Comparison of ENCODE assay signal across 8 cellular contexts in genomic region chr1:156081174-156082110, GRCh38. TPM values are rescaled to one million over a fixed set of nuclear protein-coding genes. Genes with fewer than 3 reads are reported as not detected.
DNase-seq lines count a peak whose midpoint lies in the region; TF ChIP-seq lines count a peak whose summit lies in the region.

No MANE protein-coding gene starts in this region.

- no peaks in the 10 kb centered on the region for H3K36me3 Mint-ChIP-seq in activated CD4-positive, alpha-beta T cell treated with anti-CD3 and anti-CD28 coated beads, Interleukin-2, amount 10 ng/mL, durations not matched to agents 24 days and 14 days (ENCODE audit: low read depth)

- peak overlapping the region; percentile 94 for H3K4me3 ChIP-seq in iPS-15b (ENCODE audit: low read depth, low read length)
- peak overlapping the region in 2 of 3 donors; percentile 51 to 70 for H3K4me3 ChIP-seq in thyroid gland (replicated peaks in 1 of 3)

- no peaks in the 10 kb centered on the region for H3K9me3 Mint-ChIP-seq in activated CD4-positive, alpha-beta T cell treated with anti-CD3 and anti-CD28 coated beads, Interleukin-2, amount 10 ng/mL, durations not matched to agents 24 days and 14 days

- no peak for TF ChIP-seq CTCF in thyroid gland (IDR thresholded peaks at IDR 0.05)

- H3K36me3 ChIP-seq in iPS-15b (ENCODE audit: control insufficient read depth, insufficient read depth, low read length) (peaks cover 6% of the 10 kb centered on the region), thyroid gland (no peaks in the 10 kb centered on the region)

- peaks cover 67% of the 10 kb centered on the region for H3K27me3 Mint-ChIP-seq in activated CD4-positive, alpha-beta T cell treated with anti-CD3 and anti-CD28 coated beads, Interleukin-2, amount 10 ng/mL, durations not matched to agents 24 days and 14 days

- TF ChIP-seq POLR2A in thyroid gland (IDR thresholded peaks at IDR 0.05): no peak

- intact Hi-C loops in activated CD4-positive, alpha-beta T cell treated with anti-CD3 and anti-CD28 coated beads, Interleukin-2, amount 10 ng/mL, durations not matched to agents 24 days and 14 days (cut with micrococcal nuclease): loop anchor here (1.0 kb wide), 1 partner anchor 27 kb away; the partner anchor contains the start of gene LAMTOR2
- intact Hi-C loops in thyroid gland (cut with DNase I): no loop called here

- H3K4me1 ChIP-seq in iPS-15b (ENCODE audit: control insufficient read depth, insufficient read depth, low read length) (peaks cover 24% of the 10 kb centered on the region), thyroid gland (peaks cover 8 to 18% of the 10 kb centered on the region in 2 donors)

- H3K27me3 ChIP-seq in iPS-15b (ENCODE audit: control insufficient read depth, insufficient read depth, low read length) (peaks cover 23% of the 10 kb centered on the region), thyroid gland (no peaks in the 10 kb centered on the region)

- H3K4me3 Mint-ChIP-seq in activated CD4-positive, alpha-beta T cell treated with anti-CD3 and anti-CD28 coated beads, Interleukin-2, amount 10 ng/mL, durations not matched to agents 24 days and 14 days: peak overlapping the region; percentile 87

- H3K27ac ChIP-seq in thyroid gland: no peak overlapping the region

- 14 to 21% methylated on average over 20 to 23 of the region's 64 CpGs for WGBS in thyroid gland, 2 donors

- DNase-seq in activated CD4-positive, alpha-beta T cell treated with anti-CD3 and anti-CD28 coated beads, Interleukin-2, amount 10 ng/mL, durations not matched to agents 24 days and 14 days: no peak
- DNase-seq in activated CD4-positive, alpha-beta T cell treated with anti-CD3 and anti-CD28 coated beads, Interleukin-2, amount 50 U/mL, for 4 hours: no peak
- DNase-seq in T1000 (lab: John Stamatoyannopoulos, UW) (peak; percentile 6), thyroid gland (no peak), kidney tubule cell (ENCODE audit: low spot score) (no peak), HuH-7 (ENCODE audit: low spot score) (no peak)
- DNase-seq in stimulated activated CD4-positive, alpha-beta T cell treated with anti-CD3 and anti-CD28 coated beads, Interleukin-1b, Interleukin-23, amount 100 ng/mL, for 48 hours: no peak

- H3K27ac Mint-ChIP-seq in activated CD4-positive, alpha-beta T cell treated with anti-CD3 and anti-CD28 coated beads, Interleukin-2, amount 10 ng/mL, durations not matched to agents 24 days and 14 days: no peak overlapping the region

- H3K9me3 ChIP-seq in iPS-15b (ENCODE audit: control insufficient read depth, insufficient read depth, low read length) (no peaks in the 10 kb centered on the region), thyroid gland (no peaks in the 10 kb centered on the region)

- peak overlapping the region; percentile 83 for H3K9ac ChIP-seq in iPS-15b (ENCODE audit: low read depth, low read length)

- peaks cover 9% of the 10 kb centered on the region for H3K4me1 Mint-ChIP-seq in activated CD4-positive, alpha-beta T cell treated with anti-CD3 and anti-CD28 coated beads, Interleukin-2, amount 10 ng/mL, durations not matched to agents 24 days and 14 days

RNA-seq across cellular contexts. Expression of gene MEX3A, which starts 0.8 kb away (rescaled TPM):
- total RNA-seq in activated CD4-positive, alpha-beta T cell treated with anti-CD3 and anti-CD28 coated beads, Interleukin-2, amount 10 ng/mL, durations not matched to agents 24 days and 14 days: 0.24 and 0.84 TPM in 2 replicates
- total RNA-seq in thyroid gland: 1 to 10 TPM in 1 of 4 donors, under 1 TPM in 3; 0.17 to 1.8 (median 0.33) TPM

RNA-seq across cellular contexts. Expression of gene RAB25, which starts 20.5 kb away (rescaled TPM):
- total RNA-seq in activated CD4-positive, alpha-beta T cell treated with anti-CD3 and anti-CD28 coated beads, Interleukin-2, amount 10 ng/mL, durations not matched to agents 24 days and 14 days: not detected in 2 replicates
- 10 to 100 TPM; 65.9 to 88.0 (median 74.1) TPM for total RNA-seq in thyroid gland

RNA-seq across cellular contexts. Expression of gene LAMTOR2, which starts 26.9 kb away (rescaled TPM):
- 69.9 and 73.0 TPM in 2 replicates for total RNA-seq in activated CD4-positive, alpha-beta T cell treated with anti-CD3 and anti-CD28 coated beads, Interleukin-2, amount 10 ng/mL, durations not matched to agents 24 days and 14 days
- total RNA-seq in thyroid gland: 10 to 100 TPM; 14.7 to 76.8 (median 41.1) TPM

RNA-seq across cellular contexts. Expression of gene UBQLN4, which starts 27.8 kb away (rescaled TPM):
- 64.3 and 65.0 TPM in 2 replicates for total RNA-seq in activated CD4-positive, alpha-beta T cell treated with anti-CD3 and anti-CD28 coated beads, Interleukin-2, amount 10 ng/mL, durations not matched to agents 24 days and 14 days
- total RNA-seq in thyroid gland: 10 to 100 TPM; 10.8 to 18.8 (median 16.9) TPM

RNA-seq across cellular contexts. Expression of gene LMNA, which starts 33.1 kb away (rescaled TPM):
- 105 and 110 TPM in 2 replicates for total RNA-seq in activated CD4-positive, alpha-beta T cell treated with anti-CD3 and anti-CD28 coated beads, Interleukin-2, amount 10 ng/mL, durations not matched to agents 24 days and 14 days
- 100 to 1,000 TPM; 235 to 412 (median 327) TPM for total RNA-seq in thyroid gland

Comparison
In these comparisons a context has a peak if more than half of its experiments do, and no peak if none do; other contexts are left out.
1. RNA of gene RAB25, which starts 20.5 kb away (total RNA-seq): 65.9 to 88.0 TPM in thyroid gland; not detected in activated CD4-positive, alpha-beta T cell treated with anti-CD3 and anti-CD28 coated beads, Interleukin-2, amount 10 ng/mL, durations not matched to agents 24 days and 14 days; every median in the first group is over 10 times any median in the second.